In genomic region chr6:170208651-170209353, GRCh38 we compare ENCODE assay signal across 17 cellular contexts.
A peak's percentile ranks its signal among the peaks of the same experiment; 100 is the strongest.
DNase-seq lines count a peak whose midpoint lies in the region; ATAC-seq and TF ChIP-seq lines count a peak whose summit lies in the region.
"Had no signal": no experiment of that assay in that cellular context is flagged by ENCODE, and none has a peak within 500 bp of the region (broad histone marks: within the 10 kb centered on the region; RNA-seq: fewer than 3 reads in every experiment).

No MANE protein-coding gene starts in this region.

- no peak overlapping the region for H2BK120ac ChIP-seq in IMR-90 (ENCODE audit: low read depth, low read length)

- H3K14ac ChIP-seq in IMR-90 (replicated peaks; ENCODE audit: low read depth, low read length) = no peak overlapping the region

- peak; percentile 3 to 5 for DNase-seq in activated T-cell treated with anti-CD3 and anti-CD28 coated beads, Interleukin-2, amount 50 U/mL, for 48 hours
- DNase-seq in activated T-cell treated with anti-CD3 and anti-CD28 coated beads for 4 hours (no peak), IMR-90 (no peak), endodermal cell (peak; percentile 30), sciatic nerve (ENCODE audit: low spot score) (peak; percentile 47), BE2C (no peak), activated gamma-delta T cell treated with Interleukin-2 at 50 U/mL for 16 hours (no peak)
- DNase-seq: CD4-positive, alpha-beta T cell; esophagus squamous epithelium; lower lobe of right lung; NCI-H1092 treated with DMSO at 0.1 percent for 48 hours; NCI-H2081; NCI-H510A treated with DMSO at 0.1 percent for 48 hours had no signal

- H2AK5ac ChIP-seq in IMR-90 (ENCODE audit: low read depth, low read length) = no peak overlapping the region

- no peak overlapping the region for H3K56ac ChIP-seq in IMR-90 (ENCODE audit: extremely low read depth, insufficient read depth, low read length)

- no peak overlapping the region for H2BK5ac ChIP-seq in IMR-90 (ENCODE audit: low read depth, low read length, poor library complexity, severe bottlenecking)

- dilution Hi-C loops in IMR-90 (cut with HindIII; ENCODE audit: low sequenced_read_pairs, unreplicated experiment) = no loop called here

- TF ChIP-seq CTCF in IMR-90 (conservative IDR thresholded peaks at IDR 0.05; ENCODE audit: low read depth, low read length) = no peak
- no peak for TF ChIP-seq CTCF in endodermal cell (conservative IDR thresholded peaks at IDR 0.05)
- no peak for TF ChIP-seq CTCF in BE2C (IDR thresholded peaks at IDR 0.05; ENCODE audit: low read depth, low read length)

- H2BK20ac ChIP-seq in IMR-90 (ENCODE audit: low read depth, low read length) = no peak overlapping the region

- no peak for ATAC-seq in IMR-90 (ENCODE audit: low read depth)
- ATAC-seq in sciatic nerve = no peak
- no peak for ATAC-seq in GM18870 (IDR thresholded peaks at IDR 0.05; ENCODE audit: unreplicated experiment)
- ATAC-seq: lower lobe of right lung; stimulated activated memory B cell treated with anti-CD40 and anti-IgM and Interleukin-4, amounts not matched to agents 10 μg/mL and 1 μg/mL and 100 μg/mL, for 72 hours had no signal

- H2BK15ac ChIP-seq in IMR-90 (ENCODE audit: low read depth, low read length) = no peak overlapping the region

- no peaks in the 10 kb centered on the region for H3K27me3 ChIP-seq in IMR-90 (ENCODE audit: control insufficient read depth, insufficient read depth, low read length)
- no peaks in the 10 kb centered on the region for H3K27me3 ChIP-seq in endodermal cell (ENCODE audit: control insufficient read depth, insufficient read depth, low read length, poor library complexity, severe bottlenecking)
- no peaks in the 10 kb centered on the region for H3K27me3 ChIP-seq in BE2C

- H4K20me1 ChIP-seq in IMR-90 (ENCODE audit: insufficient read depth, low read length) = no peaks in the 10 kb centered on the region

- H2AFZ ChIP-seq in IMR-90 (replicated peaks; ENCODE audit: low read length, poor library complexity) = no peak overlapping the region

- H3K9me3 ChIP-seq in IMR-90 (ENCODE audit: control insufficient read depth, insufficient read depth, low read length) = peaks cover 34% of the 10 kb centered on the region
- no peaks in the 10 kb centered on the region for H3K9me3 ChIP-seq in endodermal cell (ENCODE audit: control insufficient read depth, low read length)
- H3K9me3 ChIP-seq in BE2C = no peaks in the 10 kb centered on the region
- H3K9me3 ChIP-seq: esophagus squamous epithelium, lower lobe of right lung, tibial nerve had no signal

- no peaks in the 10 kb centered on the region for H3K4me1 Mint-ChIP-seq in endodermal cell
- H3K4me1 Mint-ChIP-seq: stimulated activated memory B cell treated with anti-CD40 and anti-IgM and Interleukin-4, amounts not matched to agents 10 μg/mL and 1 μg/mL and 100 μg/mL, for 72 hours had no signal

- H3K4me3 ChIP-seq in IMR-90 (ENCODE audit: insufficient read depth, low read depth, low read length) (no peak overlapping the region), endodermal cell (ENCODE audit: low read length) (no peak overlapping the region), BE2C (ENCODE audit: low read depth, low read length) (no peak overlapping the region)
- H3K4me3 ChIP-seq: esophagus squamous epithelium, lower lobe of right lung, tibial nerve had no signal

- H3K9ac ChIP-seq in IMR-90 (ENCODE audit: low read depth, low read length) (no peak overlapping the region), endodermal cell (ENCODE audit: extremely low read depth, low read length, poor library complexity, severe bottlenecking) (no peak overlapping the region)

- no peak overlapping the region for H4K5ac ChIP-seq in IMR-90 (ENCODE audit: low read depth, low read length)

- in situ Hi-C loops in IMR-90 (cut with MboI; ENCODE audit: low sequenced_read_pairs) = no loop called here

- no peak overlapping the region for H3K27ac Mint-ChIP-seq in endodermal cell
- H3K27ac Mint-ChIP-seq: CD4-positive, alpha-beta T cell; stimulated activated memory B cell treated with anti-CD40 and anti-IgM and Interleukin-4, amounts not matched to agents 10 μg/mL and 1 μg/mL and 100 μg/mL, for 72 hours; T-helper 1 cell treated with Interleukin-12 subunit alpha and Interleukin-12 subunit beta and Interleukin-4 antibody, amounts not matched to agents 30 μg/mL and 1 μg/mL, for 36 hours had no signal

- POLR2A ChIA-PET in IMR-90 (lab: Charles Lee; ENCODE audit: unreplicated experiment) = no interaction called here

- intact Hi-C loops in IMR-90 (cut with micrococcal nuclease) (no loop called here), sciatic nerve (cut with DNase I) (no loop called here)

- peaks cover 14% of the 10 kb centered on the region for H3K9me3 Mint-ChIP-seq in endodermal cell
- H3K9me3 Mint-ChIP-seq: CD4-positive, alpha-beta T cell had no signal

- H3K23ac ChIP-seq in IMR-90 (ENCODE audit: low read depth, low read length) = no peak overlapping the region

- peaks cover 4% of the 10 kb centered on the region for H3K27me3 Mint-ChIP-seq in endodermal cell (ENCODE audit: insufficient read depth)
- H3K27me3 Mint-ChIP-seq: CD4-positive, alpha-beta T cell had no signal

- no peak overlapping the region for H3K27ac ChIP-seq in IMR-90 (ENCODE audit: insufficient read depth, low read length)
- H3K27ac ChIP-seq in endodermal cell (ENCODE audit: low read depth, low read length) = no peak overlapping the region
- H3K27ac ChIP-seq: esophagus squamous epithelium, lower lobe of right lung, tibial nerve had no signal

- no peak overlapping the region for H3K4me2 ChIP-seq in IMR-90 (ENCODE audit: low read depth, low read length)

- no peaks in the 10 kb centered on the region for H3K36me3 ChIP-seq in IMR-90 (ENCODE audit: control insufficient read depth, insufficient read depth, low read length)
- H3K36me3 ChIP-seq in endodermal cell (ENCODE audit: control insufficient read depth, insufficient read depth, low read length) = no peaks in the 10 kb centered on the region
- no peaks in the 10 kb centered on the region for H3K36me3 ChIP-seq in BE2C
- H3K36me3 ChIP-seq: esophagus squamous epithelium, lower lobe of right lung, tibial nerve had no signal

- H3K4ac ChIP-seq in IMR-90 (ENCODE audit: low read depth, low read length) = no peak overlapping the region

- CTCF ChIA-PET in IMR-90 (lab: Yijun Ruan, JAX) = no interaction called here

- H3K4me1 ChIP-seq in IMR-90 (ENCODE audit: control insufficient read depth, insufficient read depth, low read length) (no peaks in the 10 kb centered on the region), endodermal cell (ENCODE audit: control insufficient read depth, insufficient read depth, low read length) (no peaks in the 10 kb centered on the region), BE2C (no peaks in the 10 kb centered on the region)
- H3K4me1 ChIP-seq: lower lobe of right lung, tibial nerve had no signal

- H3K36me3 Mint-ChIP-seq in endodermal cell (ENCODE audit: low read depth) = no peaks in the 10 kb centered on the region
- H3K36me3 Mint-ChIP-seq: stimulated activated memory B cell treated with anti-CD40 and anti-IgM and Interleukin-4, amounts not matched to agents 10 μg/mL and 1 μg/mL and 100 μg/mL, for 72 hours had no signal

- no peak overlapping the region for H3K18ac ChIP-seq in IMR-90 (ENCODE audit: low read depth, low read length)

- H3K9me1 ChIP-seq in IMR-90 (ENCODE audit: insufficient read depth, low read length) = no peaks in the 10 kb centered on the region

- H3K4me3 Mint-ChIP-seq in endodermal cell = no peak overlapping the region
- H3K4me3 Mint-ChIP-seq: CD4-positive, alpha-beta T cell; stimulated activated memory B cell treated with anti-CD40 and anti-IgM and Interleukin-4, amounts not matched to agents 10 μg/mL and 1 μg/mL and 100 μg/mL, for 72 hours; T-helper 1 cell treated with Interleukin-12 subunit alpha and Interleukin-12 subunit beta and Interleukin-4 antibody, amounts not matched to agents 30 μg/mL and 1 μg/mL, for 36 hours had no signal

- BruUV-seq in IMR-90 (replicated peaks; lab: Mats Ljungman, UMichigan) = no TSS peak

- no peak for TF ChIP-seq RAD21 in IMR-90 (IDR thresholded peaks at IDR 0.05; ENCODE audit: low read length)

- H2AK9ac ChIP-seq in IMR-90 (replicated peaks; ENCODE audit: low read depth, low read length, poor library complexity) = peak overlapping the region; percentile 39

- TF ChIP-seq POLR2A in IMR-90 (IDR thresholded peaks at IDR 0.05; ENCODE audit: low read depth, low read length) = no peak

- no peak overlapping the region for H4K8ac ChIP-seq in IMR-90 (ENCODE audit: low read depth in 2 of 2, low read length in 2 of 2)

- H3K79me1 ChIP-seq in IMR-90 (ENCODE audit: low read depth in 1 of 2, low read length in 2 of 2) = no peaks in the 10 kb centered on the region

- WGBS in IMR-90 (ENCODE audit: extremely low coverage in 2 of 2, insufficient read length in 1 of 2), 2 experiments = 54% methylated on average over 8 of the region's 18 CpGs; no CpG with 5 or more reads in 1 of the 2 experiments
- 94 to 96% methylated on average over 17 to 18 of the region's 18 CpGs for WGBS in endodermal cell (ENCODE audit: insufficient coverage in 1 of 2, insufficient read length in 1 of 2), 2 experiments

- no peak overlapping the region for H4K91ac ChIP-seq in IMR-90 (ENCODE audit: insufficient read depth, low read depth, low read length)

TF ChIP-seq in IMR-90, 13 proteins besides CTCF, POLR2A, EP300 and RAD21:
- TF ChIP-seq BHLHE40 (IDR thresholded peaks at IDR 0.05; ENCODE audit: low read depth, low read length) (no peak), USF2 (IDR thresholded peaks at IDR 0.05; ENCODE audit: low read depth, low read length) (no peak), MAFK (IDR thresholded peaks at IDR 0.05; ENCODE audit: low read depth, low read length) (no peak), MAZ (IDR thresholded peaks at IDR 0.05; ENCODE audit: borderline replicate concordance, low read depth, low read length) (no peak)

Comparison
In these comparisons a context has a peak if more than half of its experiments do, and no peak if none do; other contexts are left out.
1. DNase-seq: peak in activated T-cell treated with anti-CD3 and anti-CD28 coated beads, Interleukin-2, amount 50 U/mL, for 48 hours (2 of 2), endodermal cell (single experiment) and sciatic nerve (single experiment); none in activated T-cell treated with anti-CD3 and anti-CD28 coated beads for 4 hours (single experiment), IMR-90 (single experiment), BE2C (single experiment) and activated gamma-delta T cell treated with Interleukin-2 at 50 U/mL for 16 hours (single experiment).